1 cellular context compared by ENCODE assay signal in genomic region chr2:20381457-20381856, GRCh38.
TF ChIP-seq lines count a peak whose summit lies in the region.

No MANE protein-coding gene starts in this region.

TF ChIP-seq in K562, 482 proteins besides CTCF, POLR2A, EP300 and RAD21 (continued from another document):
- no peak for TF ChIP-seq ZNF395 (CRISPR knock-in tag; IDR thresholded peaks at IDR 0.05)
- TF ChIP-seq TEAD2 (tag; IDR thresholded peaks at IDR 0.05), result no peak
- TF ChIP-seq BMI1 (IDR thresholded peaks at IDR 0.05; ENCODE audit: low read length), result no peak
- no peak for TF ChIP-seq ZNF830 (CRISPR knock-in tag; IDR thresholded peaks at IDR 0.05)
- no peak for TF ChIP-seq KDM4B (IDR thresholded peaks at IDR 0.05; ENCODE audit: borderline replicate concordance in 2 of 2, low read depth in 1 of 2)
- no peak for TF ChIP-seq USF1 (CRISPR knock-in tag; IDR thresholded peaks at IDR 0.05)
- TF ChIP-seq ZSCAN32 (CRISPR knock-in tag; IDR thresholded peaks at IDR 0.05), result no peak
- TF ChIP-seq NFIC (IDR thresholded peaks at IDR 0.05), result peak; percentile 87
- TF ChIP-seq ZNF436 (CRISPR knock-in tag; IDR thresholded peaks at IDR 0.05), result no peak
- TF ChIP-seq PHF20 (IDR thresholded peaks at IDR 0.05; ENCODE audit: partially characterized antibody), result no peak
